ENCODE assay signal across 12 cellular contexts in the genomic region with DNA sequence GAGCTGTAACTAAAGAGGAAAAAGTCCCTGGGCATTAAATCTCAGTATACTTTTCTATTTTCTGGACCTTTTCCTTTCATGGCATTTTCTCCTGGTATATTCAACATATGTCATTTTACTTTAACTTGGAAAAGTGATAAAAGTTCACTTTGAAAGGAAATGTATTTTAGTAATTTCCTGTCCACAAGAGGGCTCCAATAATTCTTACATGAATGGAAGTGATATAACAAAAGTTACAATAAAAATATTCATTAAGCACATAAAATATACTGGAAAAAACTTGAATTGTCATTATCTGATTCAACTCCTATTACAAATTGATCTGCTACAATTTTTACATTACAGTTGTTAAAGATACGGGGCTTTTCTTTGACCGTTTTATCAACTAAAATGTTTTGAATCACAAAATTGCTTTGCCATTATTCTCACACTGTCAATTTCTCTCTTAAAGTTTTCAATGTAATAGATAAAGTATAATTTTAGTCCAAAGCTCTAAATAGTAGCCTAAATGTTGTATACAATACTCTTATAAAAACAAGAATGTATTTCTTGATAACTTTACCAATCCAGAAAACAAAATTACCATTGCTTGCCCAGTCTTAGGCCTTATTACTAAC. TPM values are rescaled to one million over a fixed set of nuclear protein-coding genes. Genes with fewer than 3 reads are reported as not detected.
DNase-seq lines count a peak whose midpoint lies in the region; ATAC-seq and TF ChIP-seq lines count a peak whose summit lies in the region.
"Had no signal": no experiment of that assay in that cellular context is flagged by ENCODE, and none has a peak within 500 bp of the region (broad histone marks: within the 10 kb centered on the region; RNA-seq: fewer than 3 reads in every experiment).

No MANE protein-coding gene starts in this region.

- WGBS in adrenal gland, 4 donors = 74 to 85% (median 78%) methylated on average over 2 of the region's 2 CpGs

- H3K36me3 ChIP-seq in mucosa of stomach (ENCODE audit: control insufficient read depth, insufficient read depth, low read length) (no peaks in the 10 kb centered on the region), adrenal gland (replicated peaks in 1 of 2) (no peaks in the 10 kb centered on the region)

- no peaks in the 10 kb centered on the region for H3K27me3 ChIP-seq in mucosa of stomach (ENCODE audit: control insufficient read depth, insufficient read depth, low read length)
- no peaks in the 10 kb centered on the region for H3K27me3 ChIP-seq in adrenal gland

- peak overlapping the region; percentile 91 for H3K9ac ChIP-seq in mucosa of stomach (ENCODE audit: low read length)

- ATAC-seq in GM18907 (IDR thresholded peaks at IDR 0.05; ENCODE audit: unreplicated experiment) = no peak
- ATAC-seq: activated naive CD8-positive, alpha-beta T cell treated with anti-CD3 and anti-CD28 coated beads, Interleukin-2, amount 50 U/mL, for 24 hours; Right ventricle myocardium inferior had no signal

- TF ChIP-seq CTCF in cardiac fibroblast (IDR thresholded peaks at IDR 0.05; ENCODE audit: low read depth, low read length) = peak; percentile 14
- TF ChIP-seq CTCF in adrenal gland (IDR thresholded peaks at IDR 0.05) = peak in 3 of 6 experiments; percentile 35 to 49 (median 46)

- TF ChIP-seq POLR2A in adrenal gland (IDR thresholded peaks at IDR 0.05) = no peak

- intact Hi-C loops in adrenal gland (cut with DNase I) = no loop called here
- intact Hi-C loops in head of caudate nucleus (cut with DNase I) = loop anchor here (5.0 to 10.0 kb wide), 2 partner anchors 71 to 267 kb away; no protein-coding TSS in a partner anchor

- DNase-seq in AML-193 (lab: John Stamatoyannopoulos, UW) (peak; percentile 25 to 55), HT-29 (ENCODE audit: low spot score) (peak; percentile 77), cardiac fibroblast (ENCODE audit: low read depth in 2 of 2) (peak; percentile 54 to 57), adrenal gland (no peak), head of caudate nucleus (no peak), cerebellar nuclear complex (lab: John Stamatoyannopoulos, UW) (no peak)
- DNase-seq: activated naive CD8-positive, alpha-beta T cell treated with anti-CD3 and anti-CD28 coated beads, Interleukin-2, amount 50 U/mL, for 24 hours; mesendoderm had no signal

- H3K9me3 ChIP-seq in mucosa of stomach (ENCODE audit: control insufficient read depth, low read length) (no peaks in the 10 kb centered on the region), adrenal gland (replicated peaks in 1 of 3) (peaks cover 0 to 2% (median 0%) of the 10 kb centered on the region in 3 donors)

- H3K4me1 ChIP-seq in mucosa of stomach (ENCODE audit: control insufficient read depth, insufficient read depth, low read length) (peaks cover 12% of the 10 kb centered on the region), adrenal gland (replicated peaks in 1 of 2) (peaks cover 0 to 55% of the 10 kb centered on the region in 2 donors)

- no peak overlapping the region for H3K27ac ChIP-seq in adrenal gland
- H3K27ac ChIP-seq: HL-60 had no signal

- H3K4me3 ChIP-seq in cardiac fibroblast (replicated peaks in 1 of 2; ENCODE audit: low read depth in 2 of 2, low read length in 2 of 2) = no peak overlapping the region
- H3K4me3 ChIP-seq in mucosa of stomach (ENCODE audit: low read length) = no peak overlapping the region
- H3K4me3 ChIP-seq in adrenal gland = no peak overlapping the region

RNA-seq across cellular contexts. Expression of a gene that starts 4.9 kb away (rescaled TPM):
- 19.8 and 21.8 TPM in 2 replicates for total RNA-seq in HT-29 (2014; rRNA removed; shearing (Covaris generic))
- 10 to 100 TPM; 18.8 to 28.8 (median 24.3) TPM for total RNA-seq in adrenal gland
- polyA plus RNA-seq in adrenal gland = 10 to 100 TPM in 1 of 3 donors, 1 to 10 TPM in 2; 7.7 to 30.2 (median 9.6) TPM

Comparison
In these comparisons a context has a peak if more than half of its experiments do, and no peak if none do; other contexts are left out.
1. DNase-seq: peak in AML-193 (2 of 2), HT-29 (single experiment) and cardiac fibroblast (2 of 2); none in adrenal gland (0 of 7), head of caudate nucleus (0 of 42) and cerebellar nuclear complex (0 of 2).